Comparison of ENCODE assay signal across 23 cellular contexts in genomic region chr20:19283503-19283902, GRCh38.
"Had no signal": no experiment of that assay in that cellular context is flagged by ENCODE, and none has a peak within 500 bp of the region (broad histone marks: within the 10 kb centered on the region; RNA-seq: fewer than 3 reads in every experiment).

No MANE protein-coding gene starts in this region.

- H3K36me3 ChIP-seq: gastrocnemius medialis, prostate gland, thyroid gland had no signal

- H3K27me3 Mint-ChIP-seq: stimulated activated naive CD8-positive, alpha-beta T cell treated with anti-CD3 and anti-CD28 coated beads, Interleukin-15, Interleukin-2, amounts not matched to agents 100 ng/mL and 50 ng/mL, for 24 hours had no signal

- H3K4me3 Mint-ChIP-seq: mesothelial cell of epicardium; naive thymus-derived CD4-positive, alpha-beta T cell; nephron progenitor cell; stimulated activated naive B cell treated with anti-CD40 and anti-IgM and Interleukin-4, amounts not matched to agents 10 μg/mL and 1 μg/mL and 100 μg/mL, for 72 hours; stimulated activated naive CD8-positive, alpha-beta T cell treated with anti-CD3 and anti-CD28 coated beads, Interleukin-15, Interleukin-2, amounts not matched to agents 100 ng/mL and 50 ng/mL, for 24 hours had no signal

- H3K9me3 Mint-ChIP-seq: mesothelial cell of epicardium; nephron progenitor cell; stimulated activated naive B cell treated with anti-CD40 and anti-IgM and Interleukin-4, amounts not matched to agents 10 μg/mL and 1 μg/mL and 100 μg/mL, for 72 hours; stimulated activated naive CD8-positive, alpha-beta T cell treated with anti-CD3 and anti-CD28 coated beads, Interleukin-15, Interleukin-2, amounts not matched to agents 100 ng/mL and 50 ng/mL, for 24 hours had no signal

- H3K27me3 ChIP-seq: gastrocnemius medialis, thyroid gland had no signal

- H3K36me3 Mint-ChIP-seq: mesothelial cell of epicardium; naive thymus-derived CD4-positive, alpha-beta T cell; stimulated activated naive B cell treated with anti-CD40 and anti-IgM and Interleukin-4, amounts not matched to agents 10 μg/mL and 1 μg/mL and 100 μg/mL, for 72 hours had no signal

- H3K27ac Mint-ChIP-seq: mesothelial cell of epicardium; naive thymus-derived CD4-positive, alpha-beta T cell; stimulated activated naive B cell treated with anti-CD40 and anti-IgM and Interleukin-4, amounts not matched to agents 10 μg/mL and 1 μg/mL and 100 μg/mL, for 72 hours; stimulated activated naive CD8-positive, alpha-beta T cell treated with anti-CD3 and anti-CD28 coated beads, Interleukin-15, Interleukin-2, amounts not matched to agents 100 ng/mL and 50 ng/mL, for 24 hours had no signal

- H3K9me3 ChIP-seq: gastrocnemius medialis, mucosa of descending colon, prostate gland, thyroid gland had no signal

- DNase-seq: dorsolateral prefrontal cortex; effector CD4-positive, alpha-beta T cell; foreskin fibroblast; gastrocnemius medialis; head of caudate nucleus; kidney; mesenchymal stem cell; mucosa of descending colon; naive thymus-derived CD4-positive, alpha-beta T cell; nephron progenitor cell; nucleus accumbens; right cardiac atrium; stimulated activated CD4-positive, alpha-beta T cell treated with anti-CD3 and anti-CD28 coated beads, Interleukin-15, amount 100 ng/mL, for 24 hours; stimulated activated CD4-positive, alpha-beta T cell treated with anti-CD3 and anti-CD28 coated beads, Interleukin-2, amount 100 ng/mL, for 48 hours; stimulated activated naive B cell treated with anti-CD40 and anti-IgM and Interleukin-4, amounts not matched to agents 10 μg/mL and 1 μg/mL and 100 μg/mL, for 72 hours; thyroid gland; trophoblast cell had no signal

- H3K27ac ChIP-seq: dorsolateral prefrontal cortex, epithelial cell of prostate, gastrocnemius medialis, prostate gland had no signal

- ATAC-seq: gastrocnemius medialis; left lobe of liver; mucosa of descending colon; naive thymus-derived CD4-positive, alpha-beta T cell; stimulated activated naive B cell treated with anti-CD40 and anti-IgM and Interleukin-4, amounts not matched to agents 10 μg/mL and 1 μg/mL and 100 μg/mL, for 72 hours had no signal

- H3K4me3 ChIP-seq: dorsolateral prefrontal cortex, gastrocnemius medialis, mucosa of descending colon, prostate gland, skin epidermis, thyroid gland had no signal

- H3K4me1 Mint-ChIP-seq: naive thymus-derived CD4-positive, alpha-beta T cell; stimulated activated naive B cell treated with anti-CD40 and anti-IgM and Interleukin-4, amounts not matched to agents 10 μg/mL and 1 μg/mL and 100 μg/mL, for 72 hours had no signal

- H3K4me1 ChIP-seq: prostate gland had no signal
